Comparison of ENCODE assay signal across 8 cellular contexts in the genomic region with DNA sequence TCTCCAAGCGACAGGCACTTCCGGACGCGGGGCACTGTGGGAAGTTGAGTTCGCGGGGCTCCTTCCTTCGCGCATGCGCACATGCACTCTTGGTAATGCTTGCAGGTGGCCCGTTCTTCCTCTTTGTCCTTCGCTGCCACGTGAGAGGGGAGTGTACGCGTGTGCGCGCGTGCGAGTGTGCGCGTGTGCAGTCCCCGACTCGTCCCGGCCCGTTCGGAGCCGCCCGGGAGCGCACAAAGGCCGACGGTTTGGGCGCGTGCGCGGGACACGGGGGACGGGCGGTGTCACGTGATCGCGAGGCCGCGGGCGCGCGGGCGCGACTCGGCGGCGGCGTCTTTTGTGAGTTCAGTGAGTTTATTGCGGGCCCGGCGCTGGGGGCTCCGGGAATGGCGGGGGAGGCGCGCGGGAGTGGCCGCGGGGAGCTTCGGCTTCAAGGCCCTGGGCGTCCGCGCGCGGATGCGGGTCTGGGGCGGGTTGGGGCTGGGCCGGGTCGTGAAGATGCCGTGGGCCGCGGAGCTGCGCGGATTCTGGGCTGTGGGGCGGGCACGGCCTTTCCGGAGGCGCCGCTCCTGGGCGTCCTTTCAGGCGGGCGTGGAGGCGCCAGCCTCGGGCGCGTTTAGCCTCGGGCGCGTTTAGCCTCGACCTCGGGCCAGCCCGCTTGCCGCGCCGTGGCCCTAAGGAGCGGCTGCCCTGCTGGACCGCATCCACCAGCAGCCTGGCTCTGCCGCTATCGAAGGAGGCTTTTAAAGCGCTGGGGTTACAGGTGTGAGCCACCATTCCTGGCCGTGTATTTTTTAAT. TPM values are rescaled to one million over a fixed set of nuclear protein-coding genes. Genes with fewer than 3 reads are reported as not detected.
A peak's percentile ranks its signal among the peaks of the same experiment; 100 is the strongest.
DNase-seq lines count a peak whose midpoint lies in the region; ATAC-seq lines count a peak whose summit lies in the region.

ZNF84 (plus strand) TSS at position 303 of the 799 bp plus-strand sequence. CDS start 3,959 bp downstream, outside the sequence.

- WGBS in aorta, 2 donors = 0% methylated on average over 99 to 103 of the region's 103 CpGs

- DNase-seq in NCI-H2081 (lab: John Stamatoyannopoulos, UW) = peak; percentile 99
- DNase-seq in T1000 (lab: John Stamatoyannopoulos, UW) = peak; percentile 90
- DNase-seq in astrocyte of the hippocampus (ENCODE audit: low read depth, low spot score) = peak; percentile 99
- peak; percentile 92 for DNase-seq in hepatic stellate cell (ENCODE audit: low spot score)
- DNase-seq in aorta = peak; percentile 98

- peaks cover 18% of the 10 kb centered on the region for H3K36me3 ChIP-seq in rectal smooth muscle tissue (ENCODE audit: control insufficient read depth, insufficient read depth, low read length)
- H3K36me3 ChIP-seq in aorta (ENCODE audit: control insufficient read depth in 1 of 2, insufficient read depth in 2 of 2, low read length in 1 of 2) = peaks cover 3 to 6% of the 10 kb centered on the region in 2 donors

- no peaks in the 10 kb centered on the region for H3K4me1 ChIP-seq in rectal smooth muscle tissue (ENCODE audit: control insufficient read depth, insufficient read depth, low read length)
- no peaks in the 10 kb centered on the region for H3K4me1 ChIP-seq in aorta (ENCODE audit: control insufficient read depth in 1 of 2, insufficient read depth in 2 of 2, low read length in 2 of 2)

- no peaks in the 10 kb centered on the region for H3K27me3 ChIP-seq in rectal smooth muscle tissue (ENCODE audit: control insufficient read depth, insufficient read depth, low read length)
- no peaks in the 10 kb centered on the region for H3K27me3 ChIP-seq in aorta (ENCODE audit: control insufficient read depth in 1 of 2, insufficient read depth in 2 of 2, low read length in 1 of 2)

- H3K4me3 ChIP-seq in rectal smooth muscle tissue (ENCODE audit: low read length) (peak within 1 kb of the TSS; percentile 80), aorta (ENCODE audit: low read length in 2 of 2) (peak within 1 kb of the TSS; percentile 50 to 88)

- H3K9ac ChIP-seq in rectal smooth muscle tissue (ENCODE audit: low read length) = peak within 1 kb of the TSS; percentile 73

- H3K9me3 ChIP-seq in aorta (ENCODE audit: control insufficient read depth, low read length) = peaks cover 11% of the 10 kb centered on the region

- peak within 1 kb of the TSS; percentile 92 for H3K27ac ChIP-seq in rectal smooth muscle tissue (ENCODE audit: low read depth, low read length)
- peak within 1 kb of the TSS in 1 of 2 donors; percentile 85 for H3K27ac ChIP-seq in aorta (ENCODE audit: low read depth in 1 of 2, low read length in 2 of 2)

- peak; percentile 89 for ATAC-seq in GM18508 (IDR thresholded peaks at IDR 0.05; ENCODE audit: insufficient read depth, unreplicated experiment)
- peak; percentile 89 for ATAC-seq in HG03025 (IDR thresholded peaks at IDR 0.05; ENCODE audit: low FRiP score, unreplicated experiment)
- ATAC-seq in aorta (ENCODE audit: low FRiP score) = peak; percentile 99

- intact Hi-C loops in aorta (cut with DNase I) = loop anchor here (1.0 to 10.0 kb wide), 5 partner anchors 40 to 93 kb away; partner anchors contain the start of genes ZNF26 (in 2 of the 2), ZNF10 (in 1 of the 2), ZNF140 (in 1 of the 2) and ZNF891 (in 1 of the 2)

RNA-seq across cellular contexts. Expression of gene ZNF84, which starts in this region (rescaled TPM):
- total RNA-seq in aorta = 10 to 100 TPM; 23.3 to 32.1 TPM
- 1 to 10 TPM; 9.1 to 9.5 TPM for polyA plus RNA-seq in aorta
